Comparison of ENCODE assay signal across 8 cellular contexts in the genomic region with DNA sequence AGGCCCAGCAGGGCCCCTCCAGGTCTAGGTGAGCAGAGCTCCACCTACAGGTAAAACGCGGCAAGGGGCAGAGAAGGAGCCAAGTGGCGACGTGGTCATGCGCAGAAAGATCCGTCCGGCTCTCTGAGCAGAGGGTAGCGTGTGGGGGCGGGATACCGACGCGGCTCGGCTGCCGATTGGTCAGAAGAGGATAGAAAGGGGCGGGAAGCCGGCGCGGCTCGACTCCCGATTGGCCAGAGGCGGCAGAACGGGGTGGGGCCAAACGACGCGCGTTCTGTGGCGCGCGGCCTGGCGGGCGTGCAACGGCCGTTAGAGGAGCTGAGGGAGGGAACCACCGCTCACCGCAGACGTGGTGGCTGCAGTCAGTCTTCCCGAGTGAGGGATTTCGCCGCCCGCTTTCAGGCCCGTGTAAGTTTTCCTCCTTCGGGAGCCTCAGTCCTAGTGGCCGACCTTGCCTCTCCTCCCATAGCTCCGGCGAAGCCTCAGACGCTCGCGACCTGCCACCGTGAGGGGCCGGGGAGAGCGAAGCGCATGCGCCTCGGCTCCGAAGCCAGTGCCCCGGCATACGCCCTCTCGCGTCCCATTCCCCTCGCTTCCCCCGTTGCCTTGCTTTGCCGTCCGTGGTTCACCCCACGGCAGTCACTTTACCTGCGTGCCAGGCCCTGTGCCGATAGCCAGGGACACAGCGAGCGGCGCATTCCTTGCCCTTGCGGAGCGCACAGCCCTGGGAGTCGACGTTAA. TPM values are rescaled to one million over a fixed set of nuclear protein-coding genes. Genes with fewer than 3 reads are reported as not detected.
DNase-seq lines count a peak whose midpoint lies in the region; ATAC-seq, FAIRE-seq and TF ChIP-seq lines count a peak whose summit lies in the region.

A gene with protein sequence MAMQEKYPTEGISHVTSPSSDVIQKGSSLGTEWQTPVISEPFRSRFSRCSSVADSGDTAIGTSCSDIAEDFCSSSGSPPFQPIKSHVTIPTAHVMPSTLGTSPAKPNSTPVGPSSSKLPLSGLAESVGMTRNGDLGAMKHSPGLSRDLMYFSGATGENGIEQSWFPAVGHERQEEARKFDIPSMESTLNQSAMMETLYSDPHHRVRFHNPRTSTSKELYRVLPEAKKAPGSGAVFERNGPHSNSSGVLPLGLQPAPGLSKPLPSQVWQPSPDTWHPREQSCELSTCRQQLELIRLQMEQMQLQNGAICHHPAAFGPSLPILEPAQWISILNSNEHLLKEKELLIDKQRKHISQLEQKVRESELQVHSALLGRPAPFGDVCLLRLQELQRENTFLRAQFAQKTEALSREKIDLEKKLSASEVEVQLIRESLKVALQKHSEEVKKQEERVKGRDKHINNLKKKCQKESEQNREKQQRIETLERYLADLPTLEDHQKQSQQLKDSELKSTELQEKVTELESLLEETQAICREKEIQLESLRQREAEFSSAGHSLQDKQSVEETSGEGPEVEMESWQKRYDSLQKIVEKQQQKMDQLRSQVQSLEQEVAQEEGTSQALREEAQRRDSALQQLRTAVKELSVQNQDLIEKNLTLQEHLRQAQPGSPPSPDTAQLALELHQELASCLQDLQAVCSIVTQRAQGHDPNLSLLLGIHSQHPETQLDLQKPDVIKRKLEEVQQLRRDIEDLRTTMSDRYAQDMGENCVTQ (plus strand): TSS at position 298 of the 741 bp plus-strand sequence. CDS start 5,584 bp downstream, outside the sequence.

- peak within 1 kb of the TSS; percentile 87 for H3K27ac Mint-ChIP-seq in WTC11

- 0% methylated on average over 52 to 73 of the region's 73 CpGs for WGBS in small intestine, 3 donors

- no peaks in the 10 kb centered on the region for H3K36me3 ChIP-seq in small intestine (ENCODE audit: control insufficient read depth in 2 of 2, insufficient read depth in 2 of 2, low read length in 2 of 2)

- H3K27me3 Mint-ChIP-seq in WTC11 (ENCODE audit: low read depth), result peaks cover 4% of the 10 kb centered on the region

- CTCF ChIA-PET in WTC11 (lab: Charles Lee), result interaction anchor here (0.5 to 6.1 kb wide), 84 partner anchors 10 to 1366 kb away, joined by 3 to 165 read pairs (median 4); a partner anchor contains a TSS

- in situ Hi-C loops in GM18951 (cut with MboI; ENCODE audit: low sequenced_read_pairs, unreplicated experiment), result no loop called here

- peak; percentile 41 for FAIRE-seq in small intestine (lab: Jason Lieb, UNC)

- H3K9me3 Mint-ChIP-seq in WTC11, result peaks cover 6% of the 10 kb centered on the region; the same call in 1 of the 2 replicates

- H3K4me3 ChIP-seq in AG09309 (ENCODE audit: control insufficient read depth, low read depth, low read length), result peak within 1 kb of the TSS; percentile 97
- peak within 1 kb of the TSS; percentile 79 to 96 for H3K4me3 ChIP-seq in cardiac fibroblast (replicated peaks in 1 of 2; ENCODE audit: low read depth in 2 of 2, low read length in 2 of 2)
- H3K4me3 ChIP-seq in small intestine (ENCODE audit: low read depth in 1 of 2, low read length in 2 of 2), result peak within 1 kb of the TSS; percentile 56 to 75

- peaks cover 25% of the 10 kb centered on the region for H3K4me1 Mint-ChIP-seq in WTC11

- no peaks in the 10 kb centered on the region for H3K9me3 ChIP-seq in small intestine (ENCODE audit: control insufficient read depth, low read depth)

- TF ChIP-seq POLR2A in GM18951 (IDR thresholded peaks at IDR 0.05; ENCODE audit: extremely low read depth, insufficient read depth, insufficient read length), result peak; percentile 97

- no peaks in the 10 kb centered on the region for H3K27me3 ChIP-seq in small intestine (ENCODE audit: control insufficient read depth in 2 of 2, insufficient read depth in 2 of 2, low read length in 2 of 2)

- H3K4me1 ChIP-seq in small intestine (ENCODE audit: control insufficient read depth in 2 of 2, insufficient read depth in 1 of 2, low read depth in 1 of 2, low read length in 1 of 2), result no peaks in the 10 kb centered on the region

- peak within 1 kb of the TSS; percentile 99 for H3K4me3 Mint-ChIP-seq in WTC11

- ATAC-seq in HG03196 (IDR thresholded peaks at IDR 0.05; ENCODE audit: unreplicated experiment), result peak; percentile 84
- peak; percentile 96 for ATAC-seq in WTC11

- H3K27ac ChIP-seq in small intestine (ENCODE audit: low read depth in 1 of 2, low read length in 1 of 2), result peak within 1 kb of the TSS; percentile 91

- POLR2A ChIA-PET in WTC11 (lab: Charles Lee), result interaction anchor here (0.6 to 2.3 kb wide), 15 partner anchors 9 to 198 kb away, joined by 3 to 9 read pairs (median 3); a partner anchor contains a TSS

- DNase-seq in AG09309 (ENCODE audit: low read depth) (peak; percentile 86), NCI-H226 (peak; percentile 87), WTC11 (ENCODE audit: low spot score) (peak; percentile 99), cardiac fibroblast (ENCODE audit: low read depth in 2 of 2) (peak; percentile 98 to 99), iPS-NIHi11 (ENCODE audit: low spot score) (peak; percentile 99), small intestine (peak; percentile 99)

- H3K36me3 Mint-ChIP-seq in WTC11, result peaks cover 23% of the 10 kb centered on the region

- peak; percentile 88 for TF ChIP-seq CTCF in AG09309 (IDR thresholded peaks at IDR 0.05; ENCODE audit: control insufficient read depth, insufficient read depth, low read depth, low read length, missing control alignments)
- peak; percentile 49; the same call in 1 of the 2 replicates for TF ChIP-seq CTCF in WTC11 (IDR thresholded peaks at IDR 0.05)
- TF ChIP-seq CTCF in cardiac fibroblast (IDR thresholded peaks at IDR 0.05; ENCODE audit: low read depth, low read length), result peak; percentile 82

TF ChIP-seq in WTC11, 78 proteins besides CTCF, POLR2A, EP300 and RAD21 (continues in another document):
- TF ChIP-seq ETV6 (CRISPR knock-in tag; IDR thresholded peaks at IDR 0.05) (peak; percentile 68; the same call in 1 of the 2 replicates), NFE2L1 (CRISPR knock-in tag; IDR thresholded peaks at IDR 0.05) (0 out of 2 replicates have a peak, but pooled peaks have one; percentile 5), NR2C2 (CRISPR knock-in tag; IDR thresholded peaks at IDR 0.05) (no peak), SMAD3 (CRISPR knock-in tag; IDR thresholded peaks at IDR 0.05; ENCODE audit: borderline replicate concordance) (peak; percentile 16; the same call in 1 of the 2 replicates), MYBL2 (CRISPR knock-in tag; IDR thresholded peaks at IDR 0.05) (peak; percentile 94; the same call in 1 of the 2 replicates), CREB1 (CRISPR knock-in tag; IDR thresholded peaks at IDR 0.05) (0 out of 2 replicates have a peak, but pooled peaks have one; percentile 5), PRRX2 (CRISPR knock-in tag; IDR thresholded peaks at IDR 0.05) (no peak), NR1H2 (CRISPR knock-in tag; IDR thresholded peaks at IDR 0.05) (no peak), FOXK1 (CRISPR knock-in tag; IDR thresholded peaks at IDR 0.05) (0 out of 2 replicates have a peak, but pooled peaks have one; percentile 52)
- TF ChIP-seq, protein P1, sequence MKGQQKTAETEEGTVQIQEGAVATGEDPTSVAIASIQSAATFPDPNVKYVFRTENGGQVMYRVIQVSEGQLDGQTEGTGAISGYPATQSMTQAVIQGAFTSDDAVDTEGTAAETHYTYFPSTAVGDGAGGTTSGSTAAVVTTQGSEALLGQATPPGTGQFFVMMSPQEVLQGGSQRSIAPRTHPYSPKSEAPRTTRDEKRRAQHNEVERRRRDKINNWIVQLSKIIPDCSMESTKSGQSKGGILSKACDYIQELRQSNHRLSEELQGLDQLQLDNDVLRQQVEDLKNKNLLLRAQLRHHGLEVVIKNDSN (CRISPR knock-in tag; IDR thresholded peaks at IDR 0.05), result 0 out of 2 replicates have a peak, but pooled peaks have one; percentile 9
- TF ChIP-seq, protein P2, sequence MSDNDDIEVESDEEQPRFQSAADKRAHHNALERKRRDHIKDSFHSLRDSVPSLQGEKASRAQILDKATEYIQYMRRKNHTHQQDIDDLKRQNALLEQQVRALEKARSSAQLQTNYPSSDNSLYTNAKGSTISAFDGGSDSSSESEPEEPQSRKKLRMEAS (CRISPR knock-in tag; IDR thresholded peaks at IDR 0.05), result peak; percentile 88
- TF ChIP-seq, protein P3, sequence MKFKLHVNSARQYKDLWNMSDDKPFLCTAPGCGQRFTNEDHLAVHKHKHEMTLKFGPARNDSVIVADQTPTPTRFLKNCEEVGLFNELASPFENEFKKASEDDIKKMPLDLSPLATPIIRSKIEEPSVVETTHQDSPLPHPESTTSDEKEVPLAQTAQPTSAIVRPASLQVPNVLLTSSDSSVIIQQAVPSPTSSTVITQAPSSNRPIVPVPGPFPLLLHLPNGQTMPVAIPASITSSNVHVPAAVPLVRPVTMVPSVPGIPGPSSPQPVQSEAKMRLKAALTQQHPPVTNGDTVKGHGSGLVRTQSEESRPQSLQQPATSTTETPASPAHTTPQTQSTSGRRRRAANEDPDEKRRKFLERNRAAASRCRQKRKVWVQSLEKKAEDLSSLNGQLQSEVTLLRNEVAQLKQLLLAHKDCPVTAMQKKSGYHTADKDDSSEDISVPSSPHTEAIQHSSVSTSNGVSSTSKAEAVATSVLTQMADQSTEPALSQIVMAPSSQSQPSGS (CRISPR knock-in tag; IDR thresholded peaks at IDR 0.05; ENCODE audit: borderline replicate concordance, low read depth), result no peak

RNA-seq across cellular contexts. Expression of the gene that starts here (rescaled TPM):
- 32.0 to 40.8 TPM (median 35.3 TPM) in 3 replicates for total RNA-seq in WTC11 (2021)
- 1 to 10 TPM; 2.7 to 7.2 (median 4.1) TPM for polyA plus RNA-seq in small intestine

Comparison
In these comparisons a context has a peak if more than half of its experiments do, and no peak if none do; other contexts are left out.
1. Peak in every context shown above with its lines: DNase-seq, ATAC-seq, H3K4me3 ChIP-seq and H3K27ac ChIP-seq.